In the genomic region with DNA sequence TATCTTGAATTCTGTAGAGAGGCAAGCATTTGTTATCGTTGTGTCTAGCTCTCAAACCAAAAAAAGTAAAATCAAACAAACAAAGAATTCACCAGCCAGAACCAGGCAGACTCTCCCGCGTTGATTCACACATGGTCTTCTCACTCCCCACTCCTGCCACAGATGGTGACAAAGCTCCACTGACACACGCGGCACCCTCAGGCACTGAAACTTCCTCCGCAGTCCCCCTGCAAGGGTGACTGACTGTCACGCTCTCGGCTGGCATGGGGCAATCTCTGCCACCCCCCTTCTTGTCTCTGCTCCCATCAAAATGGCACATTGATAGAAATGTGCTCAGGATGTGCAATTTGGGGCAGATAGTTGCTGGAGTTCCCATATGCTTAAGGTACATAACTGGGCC, we compare ENCODE assay signal across 25 cellular contexts.
A peak's percentile ranks its signal among the peaks of the same experiment; 100 is the strongest.
DNase-seq lines count a peak whose midpoint lies in the region; ATAC-seq and TF ChIP-seq lines count a peak whose summit lies in the region.
"Had no signal": no experiment of that assay in that cellular context is flagged by ENCODE, and none has a peak within 500 bp of the region (broad histone marks: within the 10 kb centered on the region; RNA-seq: fewer than 3 reads in every experiment).

No MANE protein-coding gene starts in this region.

- intact Hi-C loops in psoas muscle (cut with DNase I), result no loop called here

- no peaks in the 10 kb centered on the region for H3K27me3 ChIP-seq in right atrium auricular region
- no peaks in the 10 kb centered on the region for H3K27me3 ChIP-seq in psoas muscle (ENCODE audit: insufficient read depth in 3 of 3, low read length in 2 of 3)

- H3K9me3 ChIP-seq in right atrium auricular region (no peaks in the 10 kb centered on the region), psoas muscle (no peaks in the 10 kb centered on the region)

- H3K27ac ChIP-seq in right atrium auricular region, result peak overlapping the region; percentile 71 to 81
- no peak overlapping the region for H3K27ac ChIP-seq in psoas muscle
- H3K27ac ChIP-seq: C4-2B, GM23248, KMS-11 had no signal

- H3K36me3 ChIP-seq in right atrium auricular region (no peaks in the 10 kb centered on the region), psoas muscle (ENCODE audit: insufficient read depth in 1 of 2, low read depth in 1 of 2) (no peaks in the 10 kb centered on the region)

- no peaks in the 10 kb centered on the region for H3K4me1 ChIP-seq in right atrium auricular region
- H3K4me1 ChIP-seq in psoas muscle, result peaks cover 5% of the 10 kb centered on the region

- H3K4me3 ChIP-seq in right atrium auricular region, result peak overlapping the region; percentile 2 to 19
- H3K4me3 ChIP-seq in psoas muscle, result peak overlapping the region; percentile 37
- H3K4me3 ChIP-seq: GM23248 had no signal

- 49 to 70% (median 53%) methylated on average over 8 of the region's 8 CpGs for WGBS in psoas muscle, 3 donors

- DNase-seq in RPMI7951 (ENCODE audit: low read depth) (peak; percentile 32), cerebellum (ENCODE audit: low spot score) (peak; percentile 46), right atrium auricular region (ENCODE audit: low spot score) (no peak), psoas muscle (peak in 1 of 2 donors; percentile 50), COR-L47 (lab: John Stamatoyannopoulos, UW) (no peak), GM03348 (ENCODE audit: low spot score) (no peak), middle frontal gyrus (ENCODE audit: extremely low spot score, low spot score) (no peak)
- DNase-seq: CD8-positive, alpha-beta T cell; DMS 273 treated with DMSO at 0.1 percent for 48 hours; DMS79; GM23248; H9; IMR-90; MM.1S; NCI-H2029; NCI-H446 treated with DMSO at 0.1 percent for 48 hours; NCI-H526; NCI-H82; NK-92 treated with Interleukin-12 subunit alpha and Interleukin-12 subunit beta, amount 100 ng/mL, for 24 hours; PC-3; RPMI8226; SHP77 treated with DMSO at 0.1 percent for 48 hours had no signal

- ATAC-seq in psoas muscle (peak in 3 of 4 donors; percentile 49 to 88 (median 76)), GM18502 (IDR thresholded peaks at IDR 0.05; ENCODE audit: poor library complexity, unreplicated experiment) (no peak)
- ATAC-seq: CD8-positive, alpha-beta T cell; PC-3 had no signal

- peak in 1 of 2 donors; percentile 10 for TF ChIP-seq CTCF in right atrium auricular region (IDR thresholded peaks at IDR 0.05)
- no peak for TF ChIP-seq CTCF in psoas muscle (IDR thresholded peaks at IDR 0.05)

Comparison
In these comparisons a context has a peak if more than half of its experiments do, and no peak if none do; other contexts are left out.
1. DNase-seq: peak in RPMI7951 (single experiment) and cerebellum (single experiment); none in right atrium auricular region (single experiment), COR-L47 (single experiment), GM03348 (single experiment) and middle frontal gyrus (single experiment).